Comparison of ENCODE assay signal across 22 cellular contexts in genomic region chr4:94960703-94961102, GRCh38.
DNase-seq lines count a peak whose midpoint lies in the region; ATAC-seq, FAIRE-seq and TF ChIP-seq lines count a peak whose summit lies in the region.
"Had no signal": no experiment of that assay in that cellular context is flagged by ENCODE, and none has a peak within 500 bp of the region (broad histone marks: within the 10 kb centered on the region; RNA-seq: fewer than 3 reads in every experiment).

No MANE protein-coding gene starts in this region.

- FAIRE-seq in A549 (lab: Jason Lieb, UNC): no peak
- FAIRE-seq: D721Med, K562 had no signal

- DNase-seq in A549 (ENCODE audit: low read depth in 1 of 2, low spot score in 1 of 2) (no peak), chondrocyte (ENCODE audit: low spot score) (no peak), fibroblast of pulmonary artery (ENCODE audit: low read depth) (peak; percentile 20), sciatic nerve (ENCODE audit: low spot score) (no peak), NCI-H2196 (lab: John Stamatoyannopoulos, UW; ENCODE audit: unreplicated experiment) (no peak), NAMALWA (ENCODE audit: low spot score) (no peak)
- DNase-seq in stimulated activated CD4-positive, alpha-beta T cell treated with anti-CD3 and anti-CD28 coated beads, Interleukin-4, amount 100 ng/mL, for 4 hours: no peak
- DNase-seq: 8988T; CD4-positive, alpha-beta T cell; H7; Kasumi-1; NCI-H1105; NCI-H1436 treated with DMSO at 0.1 percent for 48 hours; NCI-H187 treated with DMSO at 0.1 percent for 48 hours; NCI-H446; NCI-H524 treated with DMSO at 0.1 percent for 48 hours; NCI-H82; Right ventricle myocardium superior; RPMI8226 had no signal

- intact Hi-C loops in sciatic nerve (cut with DNase I): no loop called here

- CTCF ChIA-PET in A549 (lab: Yijun Ruan, JAX): interaction anchor here (1.0 kb wide), 1 partner anchor 9 kb away, joined by 3 read pairs; no protein-coding TSS in a partner anchor

- H3K4me2 ChIP-seq in A549: peak overlapping the region; percentile 43
- H3K4me2 ChIP-seq: BLaER1 had no signal

- TF ChIP-seq POLR2A in A549 (IDR thresholded peaks at IDR 0.05; ENCODE audit: low read length): no peak

- TF ChIP-seq RAD21 in A549 (conservative IDR thresholded peaks at IDR 0.05 in 1 of 2, IDR thresholded peaks at IDR 0.05 in 1 of 2): no peak

- peak overlapping the region; percentile 80 for H3K27ac Mint-ChIP-seq in chondrocyte (ENCODE audit: unreplicated experiment)
- H3K27ac Mint-ChIP-seq: CD4-positive, alpha-beta T cell had no signal

- peaks cover 19% of the 10 kb centered on the region for H3K9me3 Mint-ChIP-seq in chondrocyte (ENCODE audit: low read depth)
- H3K9me3 Mint-ChIP-seq: CD4-positive, alpha-beta T cell had no signal

- peaks cover 31% of the 10 kb centered on the region for H3K4me1 Mint-ChIP-seq in chondrocyte (ENCODE audit: low read depth)

- TF ChIP-seq CTCF in A549 (IDR thresholded peaks at IDR 0.05) (no peak), chondrocyte (IDR thresholded peaks at IDR 0.05) (no peak), fibroblast of pulmonary artery (IDR thresholded peaks at IDR 0.05; ENCODE audit: low read length, missing control alignments) (no peak)

- H3K4me3 Mint-ChIP-seq in chondrocyte (ENCODE audit: unreplicated experiment): no peak overlapping the region
- H3K4me3 Mint-ChIP-seq: CD4-positive, alpha-beta T cell had no signal

- ATAC-seq in A549 (no peak), sciatic nerve (peak; percentile 68)
- ATAC-seq: K562 had no signal

- H3K4me3 ChIP-seq in A549: no peak overlapping the region
- H3K4me3 ChIP-seq in fibroblast of pulmonary artery (replicated peaks; ENCODE audit: low read depth, low read length): no peak overlapping the region
- H3K4me3 ChIP-seq: BLaER1, K562 had no signal

- H3K27ac ChIP-seq in A549: peak overlapping the region; percentile 66 to 83
- H3K27ac ChIP-seq: BLaER1 had no signal

- H3K9me3 ChIP-seq in A549: peaks cover 11% of the 10 kb centered on the region; the same call in 2 of the 3 replicates
- H3K9me3 ChIP-seq: BLaER1 had no signal

- peaks cover 18% of the 10 kb centered on the region for H3K4me1 ChIP-seq in A549
- H3K4me1 ChIP-seq: BLaER1 had no signal

- peaks cover 5% of the 10 kb centered on the region for H3K36me3 Mint-ChIP-seq in chondrocyte (ENCODE audit: low read depth)

- POLR2A ChIA-PET in A549 (lab: Yijun Ruan, JAX): no interaction called here

- H3K27me3 Mint-ChIP-seq in chondrocyte (ENCODE audit: low read depth): no peaks in the 10 kb centered on the region
- H3K27me3 Mint-ChIP-seq: CD4-positive, alpha-beta T cell had no signal

- 88% methylated on average over 1 of the region's 1 CpG for WGBS in A549 (ENCODE audit: missing lambda C conversion rate)

- no peak for TF ChIP-seq EP300 in A549 (IDR thresholded peaks at IDR 0.05)

TF ChIP-seq in A549, 52 proteins besides CTCF, POLR2A, EP300 and RAD21:
- no peak for TF ChIP-seq TFCP2L1 (CRISPR knock-in tag; IDR thresholded peaks at IDR 0.05)
- TF ChIP-seq SREBF2 (IDR thresholded peaks at IDR 0.05): no peak
- TF ChIP-seq BHLHE40 (IDR thresholded peaks at IDR 0.05; ENCODE audit: low read depth, low read length): no peak
- no peak for TF ChIP-seq NFE2L2 (conservative IDR thresholded peaks at IDR 0.05; ENCODE audit: low read length)
- TF ChIP-seq NPAS2 (CRISPR knock-in tag; IDR thresholded peaks at IDR 0.05; ENCODE audit: borderline replicate concordance): no peak
- no peak for TF ChIP-seq JUN (IDR thresholded peaks at IDR 0.05)
- no peak for TF ChIP-seq RFX5 (IDR thresholded peaks at IDR 0.05)
